ENCODE assay signal across 10 cellular contexts in genomic region chr17:75822119-75822799, GRCh38. TPM values are rescaled to one million over a fixed set of nuclear protein-coding genes. Genes with fewer than 3 reads are reported as not detected.
DNase-seq lines count a peak whose midpoint lies in the region; ATAC-seq and TF ChIP-seq lines count a peak whose summit lies in the region.
"Had no signal": no experiment of that assay in that cellular context is flagged by ENCODE, and none has a peak within 500 bp of the region (broad histone marks: within the 10 kb centered on the region; RNA-seq: fewer than 3 reads in every experiment).

No MANE protein-coding gene starts in this region.

- no peaks in the 10 kb centered on the region for H3K9me3 ChIP-seq in naive thymus-derived CD4-positive, alpha-beta T cell (ENCODE audit: control insufficient read depth in 2 of 3, low read length in 3 of 3)
- H3K9me3 ChIP-seq in smooth muscle cell (replicated peaks; ENCODE audit: low read depth): no peaks in the 10 kb centered on the region

- peaks cover 0 to 89% (median 3%) of the 10 kb centered on the region in 3 experiments for H3K36me3 ChIP-seq in naive thymus-derived CD4-positive, alpha-beta T cell (ENCODE audit: control insufficient read depth in 2 of 3, insufficient read depth in 3 of 3, low read length in 3 of 3)
- H3K36me3 ChIP-seq in smooth muscle cell (ENCODE audit: low read depth): no peaks in the 10 kb centered on the region

- H3K79me2 ChIP-seq in smooth muscle cell (ENCODE audit: low read depth): no peaks in the 10 kb centered on the region

- no peaks in the 10 kb centered on the region for H3K27me3 ChIP-seq in naive thymus-derived CD4-positive, alpha-beta T cell (ENCODE audit: control insufficient read depth in 2 of 2, insufficient read depth in 2 of 2, low read length in 2 of 2)
- no peaks in the 10 kb centered on the region for H3K27me3 ChIP-seq in smooth muscle cell (ENCODE audit: low read depth)

- H3K9ac ChIP-seq in smooth muscle cell (ENCODE audit: low read depth): no peak overlapping the region

- intact Hi-C loops in naive thymus-derived CD4-positive, alpha-beta T cell (cut with micrococcal nuclease): no loop called here
- intact Hi-C loops in sciatic nerve (cut with DNase I): no loop called here

- H3K4me2 ChIP-seq in smooth muscle cell: no peak overlapping the region

- DNase-seq in DMS153 (lab: John Stamatoyannopoulos, UW) (peak; percentile 39), NCI-H2081 (lab: John Stamatoyannopoulos, UW) (peak; percentile 72 to 76), sciatic nerve (ENCODE audit: low spot score) (no peak), MV-4-11 (lab: John Stamatoyannopoulos, UW) (no peak), smooth muscle cell (lab: John Stamatoyannopoulos, UW; ENCODE audit: unreplicated experiment) (no peak)
- peak in 7 of 9 donors; percentile 26 to 49 (median 46) for DNase-seq in naive thymus-derived CD4-positive, alpha-beta T cell
- DNase-seq: glutamatergic neuron, NCI-H748 treated with DMSO at 0.1 percent for 48 hours had no signal

- peaks cover 10 to 15% of the 10 kb centered on the region in 2 donors for H3K4me1 ChIP-seq in naive thymus-derived CD4-positive, alpha-beta T cell (ENCODE audit: control insufficient read depth in 2 of 2, insufficient read depth in 2 of 2, low read length in 2 of 2)
- no peaks in the 10 kb centered on the region for H3K4me1 ChIP-seq in smooth muscle cell (ENCODE audit: low read depth)

- no peak overlapping the region for H3K4me3 ChIP-seq in naive thymus-derived CD4-positive, alpha-beta T cell (ENCODE audit: low read length)
- H3K4me3 ChIP-seq in smooth muscle cell: no peak overlapping the region

- H2AFZ ChIP-seq in smooth muscle cell (ENCODE audit: low read depth): no peak overlapping the region

- CTCF ChIA-PET in naive thymus-derived CD4-positive, alpha-beta T cell (lab: Charles Lee): interaction anchor here (0.8 kb wide), 2 partner anchors 39 to 42 kb away, joined by 3 to 4 read pairs; no protein-coding TSS in a partner anchor

- ATAC-seq in activated T-helper 17 cell treated with anti-CD3 and anti-CD28 coated beads, Interleukin-2, amount 50 U/mL, for 72 hours (replicated peaks): peak; percentile 31
- peak; percentile 69 for ATAC-seq in naive thymus-derived CD4-positive, alpha-beta T cell
- ATAC-seq in sciatic nerve (no peak), HG03520 (IDR thresholded peaks at IDR 0.05; ENCODE audit: unreplicated experiment) (no peak)

- H3F3A ChIP-seq in smooth muscle cell (ENCODE audit: low read depth): no peaks in the 10 kb centered on the region

- POLR2A ChIA-PET in naive thymus-derived CD4-positive, alpha-beta T cell (lab: Charles Lee): interaction anchor here (0.8 to 8.6 kb wide), 9 partner anchors 28 to 74 kb away, joined by 3 to 77 read pairs (median 3); partner anchors contain the start of genes GALK1, UNK and WBP2

- 94% methylated on average over 18 of the region's 18 CpGs for WGBS in smooth muscle cell (ENCODE audit: low lambda C conversion rate)

- peak overlapping the region; percentile 67 for H3K27ac ChIP-seq in naive thymus-derived CD4-positive, alpha-beta T cell (ENCODE audit: low read depth, low read length)
- H3K27ac ChIP-seq in smooth muscle cell (ENCODE audit: low read depth): no peak overlapping the region

- H3K36me3 Mint-ChIP-seq in activated T-helper 17 cell treated with anti-CD3 and anti-CD28 coated beads, Interleukin-2, amount 50 U/mL, for 72 hours (ENCODE audit: low read depth): peaks cover 53% of the 10 kb centered on the region
- H3K36me3 Mint-ChIP-seq in naive thymus-derived CD4-positive, alpha-beta T cell: peaks cover 4 to 17% (median 6%) of the 10 kb centered on the region in 5 donors

- H3K9me3 Mint-ChIP-seq in activated T-helper 17 cell treated with anti-CD3 and anti-CD28 coated beads, Interleukin-2, amount 50 U/mL, for 72 hours: no peaks in the 10 kb centered on the region
- no peaks in the 10 kb centered on the region for H3K9me3 Mint-ChIP-seq in naive thymus-derived CD4-positive, alpha-beta T cell

- no peak overlapping the region for H3K4me3 Mint-ChIP-seq in activated T-helper 17 cell treated with anti-CD3 and anti-CD28 coated beads, Interleukin-2, amount 50 U/mL, for 72 hours
- peak overlapping the region in 8 of 10 donors; percentile 12 to 62 (median 50) for H3K4me3 Mint-ChIP-seq in naive thymus-derived CD4-positive, alpha-beta T cell

- TF ChIP-seq CTCF in smooth muscle cell (IDR thresholded peaks at IDR 0.05; ENCODE audit: borderline replicate concordance, insufficient read depth, poor library complexity, severe bottlenecking): no peak

- peaks cover 9% of the 10 kb centered on the region for H3K4me1 Mint-ChIP-seq in activated T-helper 17 cell treated with anti-CD3 and anti-CD28 coated beads, Interleukin-2, amount 50 U/mL, for 72 hours
- H3K4me1 Mint-ChIP-seq in naive thymus-derived CD4-positive, alpha-beta T cell: peaks cover 17 to 25% (median 18%) of the 10 kb centered on the region in 7 donors

- no peaks in the 10 kb centered on the region for H3K27me3 Mint-ChIP-seq in activated T-helper 17 cell treated with anti-CD3 and anti-CD28 coated beads, Interleukin-2, amount 50 U/mL, for 72 hours
- no peaks in the 10 kb centered on the region for H3K27me3 Mint-ChIP-seq in naive thymus-derived CD4-positive, alpha-beta T cell

- no peaks in the 10 kb centered on the region for H4K20me1 ChIP-seq in smooth muscle cell (ENCODE audit: low read depth)

- peak overlapping the region; percentile 70 for H3K27ac Mint-ChIP-seq in activated T-helper 17 cell treated with anti-CD3 and anti-CD28 coated beads, Interleukin-2, amount 50 U/mL, for 72 hours
- peak overlapping the region; percentile 69 to 93 (median 89) for H3K27ac Mint-ChIP-seq in naive thymus-derived CD4-positive, alpha-beta T cell

RNA-seq across cellular contexts. Expression of gene UNC13D, which starts 21.9 kb away (rescaled TPM):
- 100 to 1,000 TPM; 153 to 160 TPM for total RNA-seq in activated T-helper 17 cell treated with anti-CD3 and anti-CD28 coated beads, Interleukin-2, amount 50 U/mL, for 72 hours
- total RNA-seq in naive thymus-derived CD4-positive, alpha-beta T cell: 100 to 1,000 TPM; 145 to 201 (median 152) TPM
- 10 to 100 TPM; 44.5 to 83.3 TPM for polyA plus RNA-seq in naive thymus-derived CD4-positive, alpha-beta T cell
- total RNA-seq in sciatic nerve: 30.9 TPM
- total RNA-seq in smooth muscle cell: 4.5 TPM in 2 replicates
- 2.4 and 9.6 TPM in 2 replicates for polyA plus RNA-seq in smooth muscle cell

RNA-seq across cellular contexts. Expression of gene WBP2, which starts 32.9 kb away (rescaled TPM):
- 100 to 1,000 TPM in 1 of 2 donors, 10 to 100 TPM in 1; 67.4 to 127 TPM for total RNA-seq in activated T-helper 17 cell treated with anti-CD3 and anti-CD28 coated beads, Interleukin-2, amount 50 U/mL, for 72 hours
- 100 to 1,000 TPM in 3 of 5 experiments, 10 to 100 TPM in 2; 87.7 to 159 (median 112) TPM for total RNA-seq in naive thymus-derived CD4-positive, alpha-beta T cell
- polyA plus RNA-seq in naive thymus-derived CD4-positive, alpha-beta T cell: 10 to 100 TPM; 84.8 to 99.4 TPM
- total RNA-seq in sciatic nerve (156 TPM), smooth muscle cell (26.4 and 27.6 TPM in 2 replicates)
- 91.4 and 111 TPM in 2 replicates for polyA plus RNA-seq in smooth muscle cell

RNA-seq across cellular contexts. Expression of gene UNK, which starts 37.7 kb away (rescaled TPM):
- 10 to 100 TPM; 19.0 to 22.1 TPM for total RNA-seq in activated T-helper 17 cell treated with anti-CD3 and anti-CD28 coated beads, Interleukin-2, amount 50 U/mL, for 72 hours
- 10 to 100 TPM; 32.0 to 49.8 (median 41.0) TPM for total RNA-seq in naive thymus-derived CD4-positive, alpha-beta T cell
- polyA plus RNA-seq in naive thymus-derived CD4-positive, alpha-beta T cell: 10 to 100 TPM; 21.5 to 22.1 TPM
- total RNA-seq in sciatic nerve: 41.4 TPM
- total RNA-seq in smooth muscle cell: 25.4 and 39.5 TPM in 2 replicates
- polyA plus RNA-seq in smooth muscle cell: 26.8 and 31.5 TPM in 2 replicates

RNA-seq across cellular contexts. Expression of gene TRIM47, which starts 56.1 kb away (rescaled TPM):
- total RNA-seq in activated T-helper 17 cell treated with anti-CD3 and anti-CD28 coated beads, Interleukin-2, amount 50 U/mL, for 72 hours: 10 to 100 TPM; 11.0 to 32.4 TPM
- total RNA-seq in naive thymus-derived CD4-positive, alpha-beta T cell: 10 to 100 TPM in 1 of 5 experiments, 1 to 10 TPM in 4; 2.5 to 25.6 (median 8.7) TPM
- 1 to 10 TPM; 6.3 to 7.7 TPM for polyA plus RNA-seq in naive thymus-derived CD4-positive, alpha-beta T cell
- 50.7 TPM for total RNA-seq in sciatic nerve
- 3.8 and 8.7 TPM in 2 replicates for total RNA-seq in smooth muscle cell
- 16.1 and 31.7 TPM in 2 replicates for polyA plus RNA-seq in smooth muscle cell

RNA-seq across cellular contexts. Expression of gene GALK1, which starts 57.3 kb away (rescaled TPM):
- total RNA-seq in activated T-helper 17 cell treated with anti-CD3 and anti-CD28 coated beads, Interleukin-2, amount 50 U/mL, for 72 hours: 10 to 100 TPM; 43.4 to 51.4 TPM
- total RNA-seq in naive thymus-derived CD4-positive, alpha-beta T cell: 10 to 100 TPM in 4 of 5 experiments, 1 to 10 TPM in 1; 9.9 to 42.9 (median 22.1) TPM
- 10 to 100 TPM; 12.8 to 18.9 TPM for polyA plus RNA-seq in naive thymus-derived CD4-positive, alpha-beta T cell
- 23.7 TPM for total RNA-seq in sciatic nerve
- 31.1 and 32.7 TPM in 2 replicates for total RNA-seq in smooth muscle cell
- polyA plus RNA-seq in smooth muscle cell: 88.8 and 108 TPM in 2 replicates

Comparison
In these comparisons a context has a peak if more than half of its experiments do, and no peak if none do; other contexts are left out.
1. DNase-seq: peak in DMS153 (single experiment), NCI-H2081 (2 of 2) and naive thymus-derived CD4-positive, alpha-beta T cell (7 of 9); none in sciatic nerve (single experiment), MV-4-11 (single experiment) and smooth muscle cell (single experiment).
2. ATAC-seq: peak in activated T-helper 17 cell treated with anti-CD3 and anti-CD28 coated beads, Interleukin-2, amount 50 U/mL, for 72 hours (single experiment) and naive thymus-derived CD4-positive, alpha-beta T cell (single experiment); none in sciatic nerve (single experiment) and HG03520 (single experiment).